9 cellular contexts compared by ENCODE assay signal in the genomic region with DNA sequence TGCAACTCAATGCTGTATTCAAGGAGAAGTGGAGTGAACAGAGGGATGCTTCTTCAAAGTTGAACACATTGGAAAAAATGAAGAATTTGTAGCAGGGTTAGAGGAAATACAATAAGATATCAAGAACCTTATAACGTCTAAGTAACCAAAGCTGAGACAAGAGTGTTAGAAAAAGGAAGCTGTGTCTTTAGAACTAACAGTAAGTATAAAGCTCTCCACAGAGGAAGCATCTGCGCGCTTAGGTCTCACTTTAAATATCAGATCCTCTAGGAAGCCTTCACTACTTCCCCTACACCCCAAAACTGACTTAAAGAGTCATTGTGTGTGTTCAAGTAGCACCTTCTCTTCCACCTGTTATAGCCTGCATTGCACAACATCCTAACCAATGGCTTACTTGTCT. TPM values are rescaled to one million over a fixed set of nuclear protein-coding genes. Genes with fewer than 3 reads are reported as not detected.
DNase-seq lines count a peak whose midpoint lies in the region; ATAC-seq and TF ChIP-seq lines count a peak whose summit lies in the region.
"Had no signal": no experiment of that assay in that cellular context is flagged by ENCODE, and none has a peak within 500 bp of the region (broad histone marks: within the 10 kb centered on the region; RNA-seq: fewer than 3 reads in every experiment).

No MANE protein-coding gene starts in this region.

- H3K9me3 Mint-ChIP-seq in CD8-positive, alpha-beta T cell: no peaks in the 10 kb centered on the region

- intact Hi-C loops in CD8-positive, alpha-beta T cell (cut with DNase I, micrococcal nuclease): no loop called here
- intact Hi-C loops in left ventricle myocardium superior (cut with micrococcal nuclease): no loop called here

- H3K4me1 Mint-ChIP-seq in CD8-positive, alpha-beta T cell (ENCODE audit: low read depth): peaks cover 15% of the 10 kb centered on the region

- no peaks in the 10 kb centered on the region for H3K9me3 ChIP-seq in CD8-positive, alpha-beta T cell (ENCODE audit: low read length)

- no peak for DNase-seq in CD8-positive, alpha-beta T cell
- DNase-seq in KBM-7 (peak; percentile 44), left ventricle myocardium superior (no peak), cortex of kidney (lab: John Stamatoyannopoulos, UW) (no peak), EL (no peak), foreskin keratinocyte (no peak)

- peak overlapping the region; percentile 24 for H3K4me3 ChIP-seq in CD8-positive, alpha-beta T cell (ENCODE audit: low read depth, low read length)

- H3K27ac ChIP-seq in CD8-positive, alpha-beta T cell (ENCODE audit: low read depth, low read length): no peak overlapping the region
- no peak overlapping the region for H3K27ac ChIP-seq in foreskin keratinocyte

- peaks cover 9% of the 10 kb centered on the region for H3K27me3 Mint-ChIP-seq in CD8-positive, alpha-beta T cell (ENCODE audit: low read depth)

- in situ Hi-C loops in KBM-7 (cut with MboI; ENCODE audit: low pct_unique_long_range_greater_than_20kb, low sequenced_read_pairs): no loop called here

- no peaks in the 10 kb centered on the region for H3K27me3 ChIP-seq in CD8-positive, alpha-beta T cell (ENCODE audit: insufficient read depth, low read length)
- no peaks in the 10 kb centered on the region for H3K27me3 ChIP-seq in foreskin keratinocyte

- H3K4me1 ChIP-seq in CD8-positive, alpha-beta T cell (ENCODE audit: insufficient read depth, low read length): no peaks in the 10 kb centered on the region
- H3K4me1 ChIP-seq in foreskin keratinocyte: no peaks in the 10 kb centered on the region

- POLR2A ChIA-PET in CD8-positive, alpha-beta T cell (lab: Charles Lee): interaction anchor here (1.0 to 1.1 kb wide), 2 partner anchors 20 to 35 kb away, joined by 3 read pairs; no protein-coding TSS in a partner anchor

- CTCF ChIA-PET in CD8-positive, alpha-beta T cell (lab: Charles Lee): interaction anchor here (1.5 kb wide), 1 partner anchor 134 kb away, joined by 5 read pairs; no protein-coding TSS in a partner anchor

- TF ChIP-seq CTCF in CD8-positive, alpha-beta T cell (IDR thresholded peaks at IDR 0.05): no peak
- no peak for TF ChIP-seq CTCF in foreskin keratinocyte (conservative IDR thresholded peaks at IDR 0.05)

- no peaks in the 10 kb centered on the region for H3K36me3 Mint-ChIP-seq in CD8-positive, alpha-beta T cell

- H3K4me3 Mint-ChIP-seq in CD8-positive, alpha-beta T cell: peak overlapping the region; percentile 77

- H3K27ac Mint-ChIP-seq in CD8-positive, alpha-beta T cell: peak overlapping the region; percentile 84

- no peaks in the 10 kb centered on the region for H3K36me3 ChIP-seq in CD8-positive, alpha-beta T cell (ENCODE audit: insufficient read depth, low read length)

- ATAC-seq in CD8-positive, alpha-beta T cell: peak; percentile 30
- ATAC-seq in GM21390 (IDR thresholded peaks at IDR 0.05; ENCODE audit: unreplicated experiment): peak; percentile 26
- peak; percentile 42 for ATAC-seq in left ventricle myocardium superior
- ATAC-seq in foreskin keratinocyte: no peak
- ATAC-seq in GM21526 (IDR thresholded peaks at IDR 0.05; ENCODE audit: low FRiP score, unreplicated experiment): no peak

RNA-seq across cellular contexts. Expression of gene CH25H, which starts 43.0 kb away (rescaled TPM):
- total RNA-seq in CD8-positive, alpha-beta T cell: under 1 TPM; 0.44 to 0.54 TPM
- total RNA-seq in left ventricle myocardium superior (0.25 TPM), foreskin keratinocyte (not detected in 2 replicates)
- not detected in 2 replicates for polyA plus RNA-seq in foreskin keratinocyte
- total RNA-seq: SK-MEL-5 had no signal

Comparison
In these comparisons a context has a peak if more than half of its experiments do, and no peak if none do; other contexts are left out.
1. ATAC-seq: peak in CD8-positive, alpha-beta T cell (single experiment), GM21390 (single experiment) and left ventricle myocardium superior (single experiment); none in foreskin keratinocyte (single experiment) and GM21526 (single experiment).